In genomic region chr11:8260202-8260996, GRCh38 we compare ENCODE assay signal across 22 cellular contexts. TPM values are rescaled to one million over a fixed set of nuclear protein-coding genes. Genes with fewer than 3 reads are reported as not detected.
DNase-seq lines count a peak whose midpoint lies in the region; ATAC-seq and TF ChIP-seq lines count a peak whose summit lies in the region.
"Had no signal": no experiment of that assay in that cellular context is flagged by ENCODE, and none has a peak within 500 bp of the region (broad histone marks: within the 10 kb centered on the region; RNA-seq: fewer than 3 reads in every experiment).

No MANE protein-coding gene starts in this region.

- ATAC-seq in sciatic nerve = no peak
- ATAC-seq: activated CD8-positive, alpha-beta memory T cell treated with anti-CD3 and anti-CD28 coated beads, Interleukin-2, amount 10 ng/mL, durations not matched to agents 7 days and 5 days; activated naive CD8-positive, alpha-beta T cell treated with anti-CD3 and anti-CD28 coated beads, Interleukin-2, amount 50 U/mL, for 24 hours; body of pancreas; gastroesophageal sphincter had no signal

- peaks cover 28 to 42% (median 38%) of the 10 kb centered on the region in 10 experiments for H3K4me1 ChIP-seq in BLaER1 treated with 17β-estradiol and CSF1 and Interleukin-3, amounts not matched to agents 10 nM and 100 nM
- H3K4me1 ChIP-seq: uterus had no signal

- H4K20me1 ChIP-seq in BLaER1 treated with 17β-estradiol and CSF1 and Interleukin-3, amounts not matched to agents 10 nM and 100 nM = peaks cover 0 to 30% (median 11%) of the 10 kb centered on the region in 11 experiments; a peak in 12 of 22 replicates

- no peaks in the 10 kb centered on the region for H3K36me3 ChIP-seq in BLaER1 treated with 17β-estradiol and CSF1 and Interleukin-3, amounts not matched to agents 10 nM and 100 nM
- H3K36me3 ChIP-seq: esophagus squamous epithelium, gastroesophageal sphincter, HAP-1, ovary, uterus had no signal

- no peak for TF ChIP-seq CTCF in coronary artery (IDR thresholded peaks at IDR 0.05)

- H3K27ac ChIP-seq in BLaER1 treated with 17β-estradiol and CSF1 and Interleukin-3, amounts not matched to agents 10 nM and 100 nM = no peak overlapping the region
- no peak overlapping the region for H3K27ac ChIP-seq in coronary artery
- H3K27ac ChIP-seq: body of pancreas, esophagus squamous epithelium, gastroesophageal sphincter, ovary, uterus had no signal

- peak overlapping the region in 9 of 11 experiments; percentile 65 to 89 (median 74); a peak in 17 of 22 replicates for H3K4me2 ChIP-seq in BLaER1 treated with 17β-estradiol and CSF1 and Interleukin-3, amounts not matched to agents 10 nM and 100 nM

- H3K27me3 ChIP-seq in BLaER1 treated with 17β-estradiol and CSF1 and Interleukin-3, amounts not matched to agents 10 nM and 100 nM = peaks cover 56 to 68% (median 61%) of the 10 kb centered on the region in 11 experiments
- H3K27me3 ChIP-seq: ovary had no signal

- H3K9me3 ChIP-seq in BLaER1 treated with 17β-estradiol and CSF1 and Interleukin-3, amounts not matched to agents 10 nM and 100 nM (replicated peaks in 1 of 11) = no peaks in the 10 kb centered on the region
- H3K9me3 ChIP-seq: body of pancreas, esophagus squamous epithelium, gastroesophageal sphincter, HAP-1, ovary, uterus had no signal

- intact Hi-C loops in sciatic nerve (cut with DNase I) = no loop called here

- DNase-seq in ELF-1 (ENCODE audit: low read depth, low spot score) (peak; percentile 1), coronary artery (ENCODE audit: low spot score) (peak; percentile 55), sciatic nerve (ENCODE audit: low spot score) (peak; percentile 31), GM19238 (ENCODE audit: insufficient read length, low spot score) (no peak), SHP77 (lab: John Stamatoyannopoulos, UW) (no peak), mucosa of gallbladder (ENCODE audit: low spot score) (no peak)
- DNase-seq: activated CD4-positive, alpha-beta T cell treated with anti-CD3 and anti-CD28 coated beads for 48 hours; activated CD8-positive, alpha-beta memory T cell treated with anti-CD3 and anti-CD28 coated beads, Interleukin-2, amount 10 ng/mL, durations not matched to agents 7 days and 5 days; activated naive CD8-positive, alpha-beta T cell treated with anti-CD3 and anti-CD28 coated beads, Interleukin-2, amount 50 U/mL, for 24 hours; CD4-positive, alpha-beta memory T cell; DMS 273 treated with DMSO at 0.1 percent for 48 hours; esophagus squamous epithelium; mammary epithelial cell; MM.1S had no signal

- no peak overlapping the region for H3K9ac ChIP-seq in BLaER1 treated with 17β-estradiol and CSF1 and Interleukin-3, amounts not matched to agents 10 nM and 100 nM

- H3K4me3 ChIP-seq in BLaER1 treated with 17β-estradiol and CSF1 and Interleukin-3, amounts not matched to agents 10 nM and 100 nM = no peak overlapping the region
- no peak overlapping the region for H3K4me3 ChIP-seq in coronary artery
- H3K4me3 ChIP-seq: body of pancreas, esophagus squamous epithelium, gastroesophageal sphincter, HAP-1, ovary, uterus had no signal

RNA-seq across cellular contexts. Expression of gene LMO1, which starts 3.3 kb away (rescaled TPM):
- total RNA-seq in sciatic nerve (0.62 TPM), mucosa of gallbladder (not detected)
- total RNA-seq: activated CD8-positive, alpha-beta memory T cell treated with anti-CD3 and anti-CD28 coated beads, Interleukin-2, amount 10 ng/mL, durations not matched to agents 7 days and 5 days; activated T-helper 2 cell treated with anti-CD3 and anti-CD28 coated beads, Interferon-gamma antibody, Interleukin-2, Interleukin-4, amounts not matched to agents 10 μg/mL and 5 μg/mL and 100 μg/mL, durations not matched to agents 14 hours and 24 hours and 36 hours; CD4-positive, alpha-beta memory T cell; esophagus squamous epithelium; gastroesophageal sphincter; SK-MEL-5; uterus had no signal

Comparison
In these comparisons a context has a peak if more than half of its experiments do, and no peak if none do; other contexts are left out.
1. DNase-seq: peak in ELF-1 (single experiment), coronary artery (single experiment) and sciatic nerve (single experiment); none in GM19238 (single experiment), SHP77 (0 of 2) and mucosa of gallbladder (single experiment).